In the genomic region with DNA sequence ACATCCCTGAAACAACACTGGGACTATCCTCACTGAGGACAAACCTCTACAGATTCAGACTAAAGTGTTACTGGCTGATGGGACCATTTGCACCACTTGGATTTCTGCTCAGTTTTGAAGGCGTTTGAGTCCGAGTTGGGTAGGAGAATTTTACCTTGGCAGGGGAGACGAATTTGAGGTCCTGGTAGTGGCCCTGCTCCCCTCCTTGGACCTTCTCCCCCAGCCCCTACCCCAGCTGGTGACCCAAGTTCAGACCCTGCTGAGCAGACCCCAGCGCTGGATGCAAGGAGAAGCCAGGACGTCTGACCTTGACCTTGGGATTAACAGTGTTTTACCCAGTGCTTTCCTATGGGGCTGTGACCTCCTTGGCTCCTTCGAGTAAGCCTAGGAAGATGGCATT, we compare ENCODE assay signal across 8 cellular contexts. TPM values are rescaled to one million over a fixed set of nuclear protein-coding genes. Genes with fewer than 3 reads are reported as not detected.
"Had no signal": no experiment of that assay in that cellular context is flagged by ENCODE, and none has a peak within 500 bp of the region (broad histone marks: within the 10 kb centered on the region; RNA-seq: fewer than 3 reads in every experiment).

No MANE protein-coding gene starts in this region.

- H3K27ac ChIP-seq: HL-60 had no signal

- ATAC-seq: K562 had no signal

- DNase-seq: IMR-90, KBM-7 had no signal

- H3K4me3 ChIP-seq: K562 had no signal

RNA-seq across cellular contexts. Expression of a gene that starts 13.6 kb away (rescaled TPM):
- total RNA-seq: HepG2, HT-29, HT1080, IMR-90, K562 had no signal
- polyA plus RNA-seq: HepG2, IgD-negative memory B cell, IMR-90, K562 had no signal
